In genomic region chr9:38620483-38621433, GRCh38 we compare ENCODE assay signal across 8 cellular contexts. TPM values are rescaled to one million over a fixed set of nuclear protein-coding genes. Genes with fewer than 3 reads are reported as not detected.
DNase-seq lines count a peak whose midpoint lies in the region; ATAC-seq and TF ChIP-seq lines count a peak whose summit lies in the region.

Gene ANKRD18A, minus strand, starts transcription at chr9:38620596. Its CDS starts 311 bp downstream, at chr9:38620285.

- ATAC-seq in GM18511 (IDR thresholded peaks at IDR 0.05; ENCODE audit: unreplicated experiment) (peak; percentile 78), HG03025 (IDR thresholded peaks at IDR 0.05; ENCODE audit: low FRiP score, unreplicated experiment) (peak; percentile 47)

- peak within 1 kb of the TSS; percentile 83 for H3K27ac Mint-ChIP-seq in activated CD4-positive, alpha-beta T cell treated with anti-CD3 and anti-CD28 coated beads, Interleukin-2, amount 10 ng/mL, durations not matched to agents 7 days and 5 days

- no peak for TF ChIP-seq CTCF in lower leg skin (IDR thresholded peaks at IDR 0.05)

- no peaks in the 10 kb centered on the region for H3K9me3 ChIP-seq in ectodermal cell (ENCODE audit: control insufficient read depth, low read length)

- 1% methylated on average over 76 of the region's 76 CpGs for WGBS in ectodermal cell, 2 experiments
- 0 to 1% methylated on average over 16 to 23 of the region's 76 CpGs for WGBS in lower leg skin, 2 donors

- peaks cover 51% of the 10 kb centered on the region for H3K27me3 Mint-ChIP-seq in activated CD4-positive, alpha-beta T cell treated with anti-CD3 and anti-CD28 coated beads, Interleukin-2, amount 10 ng/mL, durations not matched to agents 7 days and 5 days

- peak; percentile 93 for DNase-seq in NCI-H2171 treated with DMSO at 0.1 percent for 48 hours (lab: John Stamatoyannopoulos, UW)
- DNase-seq in activated CD4-positive, alpha-beta T cell treated with anti-CD3 and anti-CD28 coated beads, Interleukin-2, amount 10 ng/mL, durations not matched to agents 7 days and 5 days = peak; percentile 62
- DNase-seq in lower leg skin (ENCODE audit: low spot score in 2 of 2) = peak; percentile 31 to 88
- DNase-seq in stimulated activated CD4-positive, alpha-beta T cell treated with anti-CD3 and anti-CD28 coated beads, Interleukin-4, amount 100 ng/mL, for 1 hour = peak; percentile 74
- no peak for DNase-seq in cerebellum (ENCODE audit: low spot score)

- H3K27me3 ChIP-seq in ectodermal cell (ENCODE audit: control insufficient read depth, insufficient read depth, low read length, poor library complexity, severe bottlenecking) = peaks cover 47% of the 10 kb centered on the region

- H3K4me1 Mint-ChIP-seq in activated CD4-positive, alpha-beta T cell treated with anti-CD3 and anti-CD28 coated beads, Interleukin-2, amount 10 ng/mL, durations not matched to agents 7 days and 5 days = peaks cover 12% of the 10 kb centered on the region

- H3K27ac ChIP-seq in ectodermal cell (ENCODE audit: insufficient read depth, low read depth, low read length, poor library complexity, severe bottlenecking) = no peak within 1 kb of the TSS

- intact Hi-C loops in lower leg skin (cut with DNase I; ENCODE audit: low total_unique reads) = no loop called here

- H3K36me3 ChIP-seq in ectodermal cell (ENCODE audit: control insufficient read depth, insufficient read depth, low read length) = no peaks in the 10 kb centered on the region

- H3K4me1 ChIP-seq in ectodermal cell (ENCODE audit: control insufficient read depth, insufficient read depth, low read length) = peaks cover 2% of the 10 kb centered on the region

- peak within 1 kb of the TSS; percentile 76 for H3K4me3 Mint-ChIP-seq in activated CD4-positive, alpha-beta T cell treated with anti-CD3 and anti-CD28 coated beads, Interleukin-2, amount 10 ng/mL, durations not matched to agents 7 days and 5 days

- no peaks in the 10 kb centered on the region for H3K36me3 Mint-ChIP-seq in activated CD4-positive, alpha-beta T cell treated with anti-CD3 and anti-CD28 coated beads, Interleukin-2, amount 10 ng/mL, durations not matched to agents 7 days and 5 days (ENCODE audit: low read depth)

- peaks cover 3% of the 10 kb centered on the region for H3K9me3 Mint-ChIP-seq in activated CD4-positive, alpha-beta T cell treated with anti-CD3 and anti-CD28 coated beads, Interleukin-2, amount 10 ng/mL, durations not matched to agents 7 days and 5 days

- H3K4me3 ChIP-seq in ectodermal cell (ENCODE audit: insufficient read depth, low read depth, low read length) (peak within 1 kb of the TSS; percentile 57), lower leg skin (ENCODE audit: low read depth, poor library complexity, severe bottlenecking) (peak within 1 kb of the TSS; percentile 19)

- POLR2A ChIA-PET in activated CD4-positive, alpha-beta T cell treated with anti-CD3 and anti-CD28 coated beads, Interleukin-2, amount 10 ng/mL, durations not matched to agents 7 days and 5 days (lab: Charles Lee) = no interaction called here

- CTCF ChIA-PET in activated CD4-positive, alpha-beta T cell treated with anti-CD3 and anti-CD28 coated beads, Interleukin-2, amount 10 ng/mL, durations not matched to agents 7 days and 5 days (lab: Charles Lee) = no interaction called here

- TF ChIP-seq POLR2A in lower leg skin (IDR thresholded peaks at IDR 0.05) = no peak

RNA-seq across cellular contexts. Expression of gene ANKRD18A, which starts in this region (rescaled TPM):
- total RNA-seq in activated CD4-positive, alpha-beta T cell treated with anti-CD3 and anti-CD28 coated beads, Interleukin-2, amount 10 ng/mL, durations not matched to agents 7 days and 5 days = 1 to 10 TPM; 1.9 to 2.0 TPM
- polyA plus RNA-seq in ectodermal cell (2013, experiment 1 of 4) = 6.2 TPM
- polyA plus RNA-seq in ectodermal cell (2013, experiment 2 of 4) = 7.7 TPM
- 6.6 TPM for polyA plus RNA-seq in ectodermal cell (2013, experiment 3 of 4)
- polyA plus RNA-seq in ectodermal cell (2013, experiment 4 of 4) = 2.8 TPM
- 10 to 100 TPM in 1 of 4 donors, 1 to 10 TPM in 3; 1.4 to 72.3 (median 4.7) TPM for total RNA-seq in lower leg skin
- 7.3 TPM for total RNA-seq in cerebellum
